ENCODE assay signal across 8 cellular contexts in the genomic region with DNA sequence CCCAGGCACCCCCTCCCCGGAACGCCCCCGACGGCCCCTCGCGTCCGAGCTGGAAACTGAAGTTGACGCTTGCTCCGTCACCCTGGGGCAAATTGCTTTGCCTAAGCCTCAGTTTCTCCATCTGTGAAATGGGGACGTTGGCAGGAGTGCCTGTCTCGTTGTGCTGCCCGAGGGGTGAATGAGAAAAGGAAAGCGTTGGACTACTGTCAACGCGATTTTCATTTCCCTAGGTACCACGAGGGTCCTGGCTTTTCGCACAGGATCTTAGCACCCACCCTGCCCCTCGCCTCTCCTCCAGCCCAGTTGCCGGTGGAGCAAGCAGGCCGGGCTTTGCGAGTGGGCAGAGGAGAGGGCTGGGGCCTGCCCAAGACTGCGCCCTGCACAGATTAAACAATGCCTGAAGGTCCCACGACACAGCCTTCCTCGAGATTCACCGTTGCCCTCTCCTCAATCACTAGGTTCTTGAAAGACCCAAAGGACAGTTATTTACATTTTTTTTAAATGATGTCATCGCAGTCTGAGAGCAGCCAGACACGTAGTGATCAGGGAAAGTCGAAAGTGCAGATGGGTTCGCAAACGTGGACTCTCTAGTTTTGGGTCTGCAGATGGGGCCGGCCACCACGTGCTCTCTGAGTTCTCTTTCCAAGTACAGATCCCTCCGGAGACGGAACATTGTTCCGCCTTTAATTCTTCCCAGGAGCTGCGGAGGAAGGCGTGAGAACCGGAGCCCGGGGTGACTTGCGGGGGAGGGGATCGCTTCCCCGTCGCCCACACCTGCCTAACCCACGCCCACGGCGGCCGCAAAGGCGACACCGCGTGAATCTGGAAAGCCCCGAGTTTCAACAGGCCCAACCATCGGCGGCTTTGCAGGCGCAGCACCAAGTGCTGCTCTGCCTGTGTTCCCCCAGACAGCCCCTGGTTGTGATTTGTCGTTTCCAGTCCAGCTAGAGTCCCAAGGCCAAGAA. TPM values are rescaled to one million over a fixed set of nuclear protein-coding genes. Genes with fewer than 3 reads are reported as not detected.
DNase-seq lines count a peak whose midpoint lies in the region; ATAC-seq, FAIRE-seq and TF ChIP-seq lines count a peak whose summit lies in the region.

No MANE protein-coding gene starts in this region.

- CTCF ChIA-PET in T-cell (lab: Charles Lee), result interaction anchor here in 1 of 2 donors (0.7 kb wide), 1 partner anchor 106 kb away, joined by 3 read pairs; no protein-coding TSS in a partner anchor

- H3K27me3 Mint-ChIP-seq in T-cell, result no peaks in the 10 kb centered on the region

- DNase-seq in GM18507 (ENCODE audit: extremely low spot score, insufficient read length, low read depth) (peak; percentile 74), T-cell (peak; percentile 79 to 98 (median 96)), astrocyte of the cerebellum (ENCODE audit: low read depth) (peak; percentile 74), iPS-NIHi11 (ENCODE audit: low spot score) (peak; percentile 51), NCI-H526 (lab: John Stamatoyannopoulos, UW) (no peak), SKM-1 (lab: John Stamatoyannopoulos, UW; ENCODE audit: unreplicated experiment) (no peak)
- peak; percentile 87 for DNase-seq in stimulated activated CD4-positive, alpha-beta T cell treated with anti-CD3 and anti-CD28 coated beads, Interleukin-15, amount 100 ng/mL, for 24 hours

- POLR2A ChIA-PET in T-cell (lab: Charles Lee), result interaction anchor here in 1 of 2 donors (0.6 to 4.8 kb wide), 3 partner anchors 22 to 70 kb away, joined by 4 to 38 read pairs (median 6); no protein-coding TSS in a partner anchor

- peak; percentile 92 for FAIRE-seq in GM18507 (lab: Jason Lieb, UNC)

- TF ChIP-seq CTCF in astrocyte of the cerebellum (IDR thresholded peaks at IDR 0.05; ENCODE audit: low read depth, low read length, missing control alignments), result no peak

- H3K9me3 Mint-ChIP-seq in T-cell, result peaks cover 0 to 6% (median 4%) of the 10 kb centered on the region in 3 donors

- H3K4me3 Mint-ChIP-seq in T-cell, result peak overlapping the region in 2 of 3 donors; percentile 83

- no peak overlapping the region for H3K27ac Mint-ChIP-seq in T-cell

- in situ Hi-C loops in astrocyte of the cerebellum (cut with HindIII; ENCODE audit: low sequenced_read_pairs), result no loop called here

- ATAC-seq in HG02938 (IDR thresholded peaks at IDR 0.05; ENCODE audit: unreplicated experiment), result peak; percentile 65
- ATAC-seq in T-cell (replicated peaks in 1 of 4), result peak; percentile 68 to 81 (median 70)

- H3K4me3 ChIP-seq in astrocyte of the cerebellum (ENCODE audit: low read depth, low read length), result no peak overlapping the region

- no peaks in the 10 kb centered on the region for H3K36me3 Mint-ChIP-seq in T-cell

- H3K4me1 Mint-ChIP-seq in T-cell, result peaks cover 50% of the 10 kb centered on the region in 3 donors

RNA-seq across cellular contexts. Expression of gene PKDCC, which starts 54.1 kb away (rescaled TPM):
- 1 to 10 TPM in 2 of 5 donors, under 1 TPM in 2, not detected in 1; 0.29 to 1.3 (median 0.83) TPM for total RNA-seq in T-cell

Comparison
In these comparisons a context has a peak if more than half of its experiments do, and no peak if none do; other contexts are left out.
1. DNase-seq: peak in GM18507 (single experiment), T-cell (34 of 34), astrocyte of the cerebellum (single experiment), iPS-NIHi11 (single experiment) and stimulated activated CD4-positive, alpha-beta T cell treated with anti-CD3 and anti-CD28 coated beads, Interleukin-15, amount 100 ng/mL, for 24 hours (single experiment); none in NCI-H526 (0 of 2) and SKM-1 (single experiment).